ENCODE assay signal across 5 cellular contexts in the genomic region with DNA sequence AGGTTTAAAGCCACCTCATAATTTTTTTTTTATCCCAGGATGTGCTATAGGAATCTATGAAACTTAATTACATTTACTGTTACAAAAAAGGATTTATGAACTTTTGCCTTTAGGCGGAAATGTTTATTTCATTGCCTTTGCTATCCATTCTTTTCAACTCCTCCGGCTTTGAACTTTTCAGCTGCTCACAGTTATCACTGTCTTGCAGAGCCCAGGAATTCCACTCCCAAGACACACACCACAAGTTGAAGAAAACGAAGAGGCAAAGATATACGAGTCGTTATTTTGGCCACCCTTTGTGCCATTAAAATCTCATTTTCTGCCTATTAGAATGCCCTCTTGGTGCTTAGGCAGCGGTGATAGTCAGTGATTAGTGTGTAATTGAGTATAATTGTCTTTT.
"Had no signal": no experiment of that assay in that cellular context is flagged by ENCODE, and none has a peak within 500 bp of the region (broad histone marks: within the 10 kb centered on the region; RNA-seq: fewer than 3 reads in every experiment).

No MANE protein-coding gene starts in this region.

- H3K9me3 Mint-ChIP-seq: GM23338, H9 had no signal

- ATAC-seq: GM23338, K562 had no signal

- H3K4me1 Mint-ChIP-seq: GM23338, H9 had no signal

- H3K4me2 ChIP-seq: GM23338 had no signal

- H3K4me3 Mint-ChIP-seq: GM23338, H9 had no signal

- H2AFZ ChIP-seq: GM23338 had no signal

- DNase-seq: H9, HCEC 1CT, IMR-90 had no signal

- H3K4me3 ChIP-seq: GM23338, K562 had no signal

- H3K27ac Mint-ChIP-seq: GM23338, H9 had no signal
